27 cellular contexts compared by ENCODE assay signal in the genomic region with DNA sequence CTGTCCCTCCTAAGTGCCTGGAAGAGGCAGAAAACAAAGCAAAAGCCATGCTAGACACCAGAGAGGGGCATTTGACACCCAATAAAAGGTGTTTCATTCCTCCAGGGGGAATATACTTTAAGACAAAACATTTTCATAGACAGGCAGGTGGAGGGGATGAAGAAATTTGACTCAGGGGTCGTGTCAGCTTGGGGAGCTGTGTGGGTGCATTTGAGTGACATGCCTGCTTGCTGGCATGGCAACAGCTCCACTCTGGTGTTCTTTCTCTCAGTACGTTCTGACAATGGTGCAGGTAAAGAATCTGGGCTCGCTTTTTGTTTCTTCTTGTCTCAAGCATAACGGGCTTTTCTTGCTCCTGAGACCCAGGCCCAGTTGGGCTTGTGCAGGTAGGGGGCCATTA.
"Had no signal": no experiment of that assay in that cellular context is flagged by ENCODE, and none has a peak within 500 bp of the region (broad histone marks: within the 10 kb centered on the region; RNA-seq: fewer than 3 reads in every experiment).

No MANE protein-coding gene starts in this region.

- H3K9me3 ChIP-seq: adrenal gland, body of pancreas, colonic mucosa had no signal

- H3K36me3 ChIP-seq: adrenal gland, colonic mucosa, heart left ventricle had no signal

- H3K4me1 ChIP-seq: adrenal gland, colonic mucosa had no signal

- H3K27ac ChIP-seq: colonic mucosa, epithelial cell of prostate, heart left ventricle had no signal

- H3K27me3 ChIP-seq: adrenal gland, body of pancreas, colonic mucosa, heart left ventricle had no signal

- ATAC-seq: activated CD4-positive, alpha-beta T cell treated with anti-CD3 and anti-CD28 coated beads for 36 hours; activated CD8-positive, alpha-beta memory T cell treated with anti-CD3 and anti-CD28 coated beads, Interleukin-2, amount 10 ng/mL, durations not matched to agents 7 days and 5 days; activated CD8-positive, alpha-beta T cell treated with anti-CD3 and anti-CD28 coated beads, Interleukin-2, amount 10 ng/mL, durations not matched to agents 7 days and 5 days; activated naive CD8-positive, alpha-beta T cell treated with anti-CD3 and anti-CD28 coated beads, Interleukin-2, amount 50 U/mL, for 24 hours; heart left ventricle had no signal

- H3K4me3 ChIP-seq: adrenal gland, body of pancreas, colonic mucosa, heart left ventricle had no signal

- DNase-seq: activated CD4-positive, alpha-beta memory T cell treated with anti-CD3 and anti-CD28 coated beads for 36 hours; activated CD4-positive, alpha-beta T cell treated with anti-CD3 and anti-CD28 coated beads for 36 hours; activated CD4-positive, alpha-beta T cell treated with anti-CD3 and anti-CD28 coated beads, Interleukin-2, amount 10 ng/mL, durations not matched to agents 24 days and 14 days; activated CD4-positive, CD25-positive, alpha-beta regulatory T cell; activated CD4-positive, CD25-positive, alpha-beta regulatory T cell treated with anti-CD3 and anti-CD28 coated beads, Interleukin-2, amount 50 U/mL, for 72 hours; activated CD8-positive, alpha-beta memory T cell treated with anti-CD3 and anti-CD28 coated beads, Interleukin-2, amount 10 ng/mL, durations not matched to agents 7 days and 5 days; activated CD8-positive, alpha-beta memory T cell treated with anti-CD3 and anti-CD28 coated beads, Interleukin-2, amount 50 U/mL, for 4 hours; activated CD8-positive, alpha-beta T cell treated with anti-CD3 and anti-CD28 coated beads, Interleukin-2, amount 10 ng/mL, durations not matched to agents 7 days and 5 days; activated effector memory CD4-positive, alpha-beta T cell treated with anti-CD3 and anti-CD28 coated beads, Interleukin-2, amount 50 U/mL, for 16 hours; activated naive CD4-positive, alpha-beta T cell treated with anti-CD3 and anti-CD28 coated beads for 36 hours; activated naive CD8-positive, alpha-beta T cell treated with anti-CD3 and anti-CD28 coated beads for 36 hours; activated naive CD8-positive, alpha-beta T cell treated with anti-CD3 and anti-CD28 coated beads, Interleukin-2, amount 50 U/mL, for 24 hours; activated T-cell treated with anti-CD3 and anti-CD28 coated beads, Interleukin-2, amount 50 U/mL, for 1 hour; activated T-cell treated with anti-CD3 and anti-CD28 coated beads, Interleukin-2, amount 50 U/mL, for 48 hours; adrenal gland; amygdala; aorta; body of pancreas; central memory CD4-positive, alpha-beta T cell; cerebellar nuclear complex; colonic mucosa; effector CD8-positive, alpha-beta T cell; foreskin fibroblast; glutamatergic neuron; heart left ventricle; T-helper 2 cell had no signal
